25 cellular contexts compared by ENCODE assay signal in the genomic region with DNA sequence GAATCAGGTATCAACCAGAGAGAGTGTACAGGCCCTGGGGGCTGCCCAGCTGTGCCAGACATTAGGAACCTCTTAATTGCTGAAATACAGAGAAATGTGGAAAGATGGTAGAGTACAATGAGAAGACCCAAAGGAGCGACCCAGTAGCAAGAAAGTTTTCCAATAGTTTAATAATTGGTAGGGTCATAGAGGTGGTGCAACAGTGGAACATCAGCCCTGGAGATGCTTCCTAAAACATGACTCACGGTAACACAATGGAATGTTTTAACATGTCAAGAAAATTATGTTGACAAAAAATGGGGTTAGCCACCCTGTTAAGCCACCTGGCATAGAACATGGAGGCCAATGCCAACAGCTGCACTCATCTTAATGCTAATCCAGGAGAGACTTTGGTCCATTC.
"Had no signal": no experiment of that assay in that cellular context is flagged by ENCODE, and none has a peak within 500 bp of the region (broad histone marks: within the 10 kb centered on the region; RNA-seq: fewer than 3 reads in every experiment).

No MANE protein-coding gene starts in this region.

- ATAC-seq: body of pancreas; effector memory CD8-positive, alpha-beta T cell; esophagus mucosa; left colon; naive thymus-derived CD4-positive, alpha-beta T cell; pancreas; psoas muscle had no signal

- H3K36me3 ChIP-seq: adrenal gland, pancreas, right atrium auricular region, spleen, tibial nerve had no signal

- H3K4me1 ChIP-seq: body of pancreas, pancreas, psoas muscle, spleen had no signal

- DNase-seq: activated CD4-positive, alpha-beta memory T cell treated with anti-CD3 and anti-CD28 coated beads for 36 hours; activated CD4-positive, alpha-beta T cell treated with anti-CD3 and anti-CD28 coated beads, Interleukin-2, amount 10 ng/mL, durations not matched to agents 24 days and 14 days; activated CD4-positive, CD25-positive, alpha-beta regulatory T cell treated with anti-CD3 and anti-CD28 coated beads, Interleukin-2, amount 50 U/mL, for 72 hours; activated CD8-positive, alpha-beta memory T cell treated with anti-CD3 and anti-CD28 coated beads, Interleukin-2, amount 50 U/mL, for 4 hours; activated effector memory CD4-positive, alpha-beta T cell treated with anti-CD3 and anti-CD28 coated beads, Interleukin-2, amount 50 U/mL, for 16 hours; activated naive CD4-positive, alpha-beta T cell treated with anti-CD3 and anti-CD28 coated beads for 36 hours; activated naive CD8-positive, alpha-beta T cell treated with anti-CD3 and anti-CD28 coated beads for 36 hours; activated T-cell treated with anti-CD3 and anti-CD28 coated beads, Interleukin-2, amount 50 U/mL, for 1 hour; adrenal gland; aorta; body of pancreas; cortex of kidney; effector memory CD8-positive, alpha-beta T cell; foreskin fibroblast; left colon; midbrain; naive thymus-derived CD4-positive, alpha-beta T cell; pancreas; psoas muscle; spleen; stimulated activated naive CD4-positive, alpha-beta T cell treated with Interleukin-2 at 50 U/mL for 16 hours; T-helper 9 cell had no signal

- H3K27ac ChIP-seq: adrenal gland, body of pancreas, pancreas, psoas muscle, right atrium auricular region, spleen had no signal

- H3K4me3 ChIP-seq: adrenal gland, body of pancreas, pancreas, psoas muscle, right atrium auricular region, spleen, tibial nerve had no signal

- H3K27me3 ChIP-seq: adrenal gland, body of pancreas, pancreas, right atrium auricular region, tibial nerve had no signal

- H3K9me3 ChIP-seq: adrenal gland, body of pancreas, pancreas, psoas muscle, right atrium auricular region, tibial nerve had no signal
